ENCODE assay signal across 1 cellular context in the genomic region with DNA sequence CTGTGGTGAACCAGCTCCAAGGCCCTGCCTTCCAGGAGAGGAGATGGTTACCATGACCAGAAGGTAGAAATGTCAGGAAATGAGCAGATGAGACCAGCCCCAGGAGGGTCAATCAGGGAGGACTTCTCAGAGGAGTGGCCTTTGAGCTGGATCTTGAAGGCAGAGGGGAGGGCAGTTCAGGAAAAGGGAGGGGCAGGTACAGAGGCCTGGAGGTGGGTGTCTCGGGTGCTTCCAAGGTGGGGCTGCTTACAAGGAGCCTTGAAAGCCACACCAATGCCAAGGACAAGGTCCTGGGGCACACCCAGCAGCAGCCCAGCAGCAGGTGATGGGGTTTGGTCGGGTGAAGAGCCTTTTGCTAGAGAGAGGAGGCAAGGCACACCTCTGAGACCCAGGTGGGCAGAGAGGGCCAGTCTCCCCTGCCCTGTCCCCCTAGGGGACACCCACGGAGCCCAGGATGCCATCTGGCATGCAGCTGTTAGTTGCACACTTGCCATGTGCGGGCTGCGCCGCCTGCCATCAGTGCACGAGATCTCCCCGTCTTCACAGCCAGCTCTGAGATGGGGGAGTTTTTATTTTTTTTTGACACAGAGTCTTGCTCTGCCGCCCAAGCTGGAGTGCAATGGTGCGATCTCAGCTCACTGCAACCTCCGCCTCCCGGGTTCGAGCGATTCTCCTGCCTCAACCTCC.
TF ChIP-seq lines count a peak whose summit lies in the region.

No MANE protein-coding gene starts in this region.

TF ChIP-seq in GM12878, 131 proteins besides CTCF, POLR2A, EP300 and RAD21:
- TF ChIP-seq POLR2AphosphoS2 (IDR thresholded peaks at IDR 0.05; ENCODE audit: low read depth, low read length) (peak; percentile 49; the same call in 1 of the 2 replicates), NR2C1 (IDR thresholded peaks at IDR 0.05) (no peak)
